18 cellular contexts compared by ENCODE assay signal in genomic region chr14:45082420-45082819, GRCh38. TPM values are rescaled to one million over a fixed set of nuclear protein-coding genes. Genes with fewer than 3 reads are reported as not detected.
A peak's percentile ranks its signal among the peaks of the same experiment; 100 is the strongest.
DNase-seq lines count a peak whose midpoint lies in the region; ATAC-seq and TF ChIP-seq lines count a peak whose summit lies in the region.
"Had no signal": no experiment of that assay in that cellular context is flagged by ENCODE, and none has a peak within 500 bp of the region (broad histone marks: within the 10 kb centered on the region; RNA-seq: fewer than 3 reads in every experiment).

No MANE protein-coding gene starts in this region.

- DNase-seq in activated naive CD4-positive, alpha-beta T cell treated with anti-CD3 and anti-CD28 coated beads, Interleukin-2, amount 10 ng/mL, durations not matched to agents 7 days and 5 days, result no peak
- no peak for DNase-seq in activated naive CD4-positive, alpha-beta T cell treated with anti-CD3 and anti-CD28 coated beads for 36 hours
- DNase-seq in glutamatergic neuron (no peak), progenitor cell of endocrine pancreas (ENCODE audit: low spot score, unreplicated experiment) (no peak), anterior cingulate cortex (lab: John Stamatoyannopoulos, UW) (no peak)
- DNase-seq: activated CD8-positive, alpha-beta memory T cell treated with anti-CD3 and anti-CD28 coated beads, Interleukin-2, amount 10 ng/mL, durations not matched to agents 7 days and 5 days; activated gamma-delta T cell; cortex of kidney; NCI-H146; NCI-H2227 treated with DMSO at 0.1 percent for 48 hours; NK-92 treated with Interleukin-12 subunit alpha and Interleukin-12 subunit beta, amount 100 ng/mL, for 24 hours; stimulated activated naive CD4-positive, alpha-beta T cell treated with Interleukin-2 at 50 U/mL for 16 hours; trophoblast cell had no signal

- peak overlapping the region; percentile 6 for H3K4me3 Mint-ChIP-seq in activated naive CD4-positive, alpha-beta T cell treated with anti-CD3 and anti-CD28 coated beads, Interleukin-2, amount 10 ng/mL, durations not matched to agents 7 days and 5 days
- no peak overlapping the region for H3K4me3 Mint-ChIP-seq in activated naive CD4-positive, alpha-beta T cell treated with anti-CD3 and anti-CD28 coated beads for 36 hours
- peak overlapping the region; percentile 23 for H3K4me3 Mint-ChIP-seq in glutamatergic neuron (ENCODE audit: unreplicated experiment)
- peak overlapping the region; percentile 25 for H3K4me3 Mint-ChIP-seq in progenitor cell of endocrine pancreas (ENCODE audit: low read depth)

- TF ChIP-seq CTCF in SU-DHL-6 (IDR thresholded peaks at IDR 0.05; ENCODE audit: insufficient read depth, low read length, poor library complexity, severe bottlenecking) (no peak), glutamatergic neuron (IDR thresholded peaks at IDR 0.05; ENCODE audit: partially characterized antibody, unreplicated experiment) (no peak), progenitor cell of endocrine pancreas (IDR thresholded peaks at IDR 0.05; ENCODE audit: unreplicated experiment) (no peak)

- peaks cover 4% of the 10 kb centered on the region for H3K27me3 Mint-ChIP-seq in activated naive CD4-positive, alpha-beta T cell treated with anti-CD3 and anti-CD28 coated beads, Interleukin-2, amount 10 ng/mL, durations not matched to agents 7 days and 5 days
- H3K27me3 Mint-ChIP-seq in activated naive CD4-positive, alpha-beta T cell treated with anti-CD3 and anti-CD28 coated beads for 36 hours (ENCODE audit: low read depth), result no peaks in the 10 kb centered on the region
- H3K27me3 Mint-ChIP-seq in glutamatergic neuron (ENCODE audit: unreplicated experiment) (peaks cover 4% of the 10 kb centered on the region), progenitor cell of endocrine pancreas (no peaks in the 10 kb centered on the region)
- H3K27me3 Mint-ChIP-seq: activated CD8-positive, alpha-beta memory T cell treated with anti-CD3 and anti-CD28 coated beads, Interleukin-2, amount 10 ng/mL, durations not matched to agents 7 days and 5 days had no signal

- no peaks in the 10 kb centered on the region for H3K9me3 Mint-ChIP-seq in activated naive CD4-positive, alpha-beta T cell treated with anti-CD3 and anti-CD28 coated beads, Interleukin-2, amount 10 ng/mL, durations not matched to agents 7 days and 5 days
- no peaks in the 10 kb centered on the region for H3K9me3 Mint-ChIP-seq in activated naive CD4-positive, alpha-beta T cell treated with anti-CD3 and anti-CD28 coated beads for 36 hours
- H3K9me3 Mint-ChIP-seq in glutamatergic neuron (ENCODE audit: unreplicated experiment), result peaks cover 3% of the 10 kb centered on the region
- no peaks in the 10 kb centered on the region for H3K9me3 Mint-ChIP-seq in progenitor cell of endocrine pancreas (ENCODE audit: low read depth)

- no peak overlapping the region for H3K9ac ChIP-seq in SU-DHL-6 (ENCODE audit: low read length)

- no peak overlapping the region for H3K4me3 ChIP-seq in SU-DHL-6 (ENCODE audit: insufficient read depth, low read length, poor library complexity, severe bottlenecking)

- peaks cover 5% of the 10 kb centered on the region for H3K36me3 Mint-ChIP-seq in activated naive CD4-positive, alpha-beta T cell treated with anti-CD3 and anti-CD28 coated beads, Interleukin-2, amount 10 ng/mL, durations not matched to agents 7 days and 5 days
- H3K36me3 Mint-ChIP-seq in activated naive CD4-positive, alpha-beta T cell treated with anti-CD3 and anti-CD28 coated beads for 36 hours (ENCODE audit: low read depth), result peaks cover 12% of the 10 kb centered on the region
- no peaks in the 10 kb centered on the region for H3K36me3 Mint-ChIP-seq in glutamatergic neuron (ENCODE audit: unreplicated experiment)
- no peaks in the 10 kb centered on the region for H3K36me3 Mint-ChIP-seq in progenitor cell of endocrine pancreas (ENCODE audit: insufficient read depth)

- no peaks in the 10 kb centered on the region for H4K20me1 ChIP-seq in SU-DHL-6 (ENCODE audit: low read depth, low read length)

- no peak overlapping the region for H3K27ac Mint-ChIP-seq in activated naive CD4-positive, alpha-beta T cell treated with anti-CD3 and anti-CD28 coated beads, Interleukin-2, amount 10 ng/mL, durations not matched to agents 7 days and 5 days
- H3K27ac Mint-ChIP-seq in activated naive CD4-positive, alpha-beta T cell treated with anti-CD3 and anti-CD28 coated beads for 36 hours, result no peak overlapping the region
- H3K27ac Mint-ChIP-seq in glutamatergic neuron (ENCODE audit: unreplicated experiment) (no peak overlapping the region), progenitor cell of endocrine pancreas (no peak overlapping the region)
- H3K27ac Mint-ChIP-seq: activated CD8-positive, alpha-beta memory T cell treated with anti-CD3 and anti-CD28 coated beads, Interleukin-2, amount 10 ng/mL, durations not matched to agents 7 days and 5 days had no signal

- no peak overlapping the region for H3K4me2 ChIP-seq in SU-DHL-6 (ENCODE audit: low read depth, low read length, poor library complexity, severe bottlenecking)

- peaks cover 34% of the 10 kb centered on the region for H3K79me2 ChIP-seq in SU-DHL-6 (ENCODE audit: insufficient read depth, low read length)

- no peaks in the 10 kb centered on the region for H3K9me3 ChIP-seq in SU-DHL-6 (ENCODE audit: insufficient read depth, low read length)

- no peaks in the 10 kb centered on the region for H3K9me2 ChIP-seq in SU-DHL-6 (replicated peaks; ENCODE audit: insufficient read depth, low read length)

- H2AFZ ChIP-seq in SU-DHL-6 (ENCODE audit: low read depth, low read length, severe bottlenecking), result peak overlapping the region; percentile 91

- H3K27ac ChIP-seq in SU-DHL-6 (ENCODE audit: low read depth, low read length), result no peak overlapping the region

- CTCF ChIA-PET in activated naive CD4-positive, alpha-beta T cell treated with anti-CD3 and anti-CD28 coated beads, Interleukin-2, amount 10 ng/mL, durations not matched to agents 7 days and 5 days (lab: Charles Lee), result no interaction called here
- CTCF ChIA-PET in activated naive CD4-positive, alpha-beta T cell treated with anti-CD3 and anti-CD28 coated beads for 36 hours (lab: Charles Lee), result no interaction called here

- H3F3A ChIP-seq in SU-DHL-6 (ENCODE audit: insufficient read depth), result no peaks in the 10 kb centered on the region

- H3K4me1 Mint-ChIP-seq in activated naive CD4-positive, alpha-beta T cell treated with anti-CD3 and anti-CD28 coated beads, Interleukin-2, amount 10 ng/mL, durations not matched to agents 7 days and 5 days, result peaks cover 35% of the 10 kb centered on the region
- H3K4me1 Mint-ChIP-seq in activated naive CD4-positive, alpha-beta T cell treated with anti-CD3 and anti-CD28 coated beads for 36 hours (ENCODE audit: low read depth), result peaks cover 33% of the 10 kb centered on the region
- H3K4me1 Mint-ChIP-seq in glutamatergic neuron (ENCODE audit: low read depth, unreplicated experiment) (peaks cover 8% of the 10 kb centered on the region), progenitor cell of endocrine pancreas (ENCODE audit: low read depth) (peaks cover 29% of the 10 kb centered on the region)

- H3K36me3 ChIP-seq in SU-DHL-6 (ENCODE audit: low read length), result no peaks in the 10 kb centered on the region

- ATAC-seq in HG03460 (IDR thresholded peaks at IDR 0.05; ENCODE audit: unreplicated experiment), result no peak
- ATAC-seq in GM18870 (IDR thresholded peaks at IDR 0.05; ENCODE audit: unreplicated experiment), result no peak
- ATAC-seq: activated CD8-positive, alpha-beta memory T cell treated with anti-CD3 and anti-CD28 coated beads, Interleukin-2, amount 10 ng/mL, durations not matched to agents 7 days and 5 days; esophagus mucosa; Right ventricle myocardium inferior had no signal

- intact Hi-C loops in activated naive CD4-positive, alpha-beta T cell treated with anti-CD3 and anti-CD28 coated beads for 36 hours (cut with micrococcal nuclease), result no loop called here

- no peaks in the 10 kb centered on the region for H3K27me3 ChIP-seq in SU-DHL-6 (ENCODE audit: low read length)

RNA-seq across cellular contexts. Expression of gene PRPF39, which starts 1.5 kb away (rescaled TPM):
- 10 to 100 TPM; 32.0 to 35.6 TPM for total RNA-seq in activated naive CD4-positive, alpha-beta T cell treated with anti-CD3 and anti-CD28 coated beads for 36 hours
- 46.7 TPM for total RNA-seq in glutamatergic neuron (ENCODE audit: unreplicated experiment)
- 66.8 and 78.0 TPM in 2 replicates for total RNA-seq in progenitor cell of endocrine pancreas

RNA-seq across cellular contexts. Expression of gene FKBP3, which starts 51.9 kb away (rescaled TPM):
- 10 to 100 TPM; 47.6 to 50.8 TPM for total RNA-seq in activated naive CD4-positive, alpha-beta T cell treated with anti-CD3 and anti-CD28 coated beads for 36 hours
- total RNA-seq in glutamatergic neuron (ENCODE audit: unreplicated experiment) (95.1 TPM), progenitor cell of endocrine pancreas (121 and 125 TPM in 2 replicates)

RNA-seq across cellular contexts. Expression of gene FANCM, which starts 53.3 kb away (rescaled TPM):
- total RNA-seq in activated naive CD4-positive, alpha-beta T cell treated with anti-CD3 and anti-CD28 coated beads for 36 hours, result 10 to 100 TPM; 15.3 to 16.3 TPM
- total RNA-seq in glutamatergic neuron (ENCODE audit: unreplicated experiment) (9.6 TPM), progenitor cell of endocrine pancreas (11.1 and 11.6 TPM in 2 replicates)
